8 cellular contexts compared by ENCODE assay signal in genomic region chr18:63317556-63317946, GRCh38. TPM values are rescaled to one million over a fixed set of nuclear protein-coding genes. Genes with fewer than 3 reads are reported as not detected.
DNase-seq lines count a peak whose midpoint lies in the region; ATAC-seq and TF ChIP-seq lines count a peak whose summit lies in the region.

No MANE protein-coding gene starts in this region.

- TF ChIP-seq EP300 in tibial nerve (IDR thresholded peaks at IDR 0.05) = no peak

- H3K4me3 ChIP-seq in mesodermal cell (ENCODE audit: extremely low read depth, insufficient read depth, low read length, poor library complexity, severe bottlenecking) = peak overlapping the region; percentile 61
- peak overlapping the region; percentile 79 to 94 (median 82) for H3K4me3 ChIP-seq in tibial nerve

- WGBS in mesodermal cell (ENCODE audit: insufficient coverage in 2 of 2), 2 experiments = 94 to 96% methylated on average over 8 to 9 of the region's 10 CpGs
- WGBS in tibial nerve, 2 donors = 14 to 42% methylated on average over 10 of the region's 10 CpGs

- POLR2A ChIA-PET in activated naive CD8-positive, alpha-beta T cell treated with anti-CD3 and anti-CD28 coated beads, Interleukin-2, amount 10 ng/mL, durations not matched to agents 7 days and 5 days (lab: Charles Lee) = interaction anchor here (0.8 to 3.9 kb wide), 23 partner anchors 9 to 301 kb away, joined by 3 to 124 read pairs (median 4); no protein-coding TSS in a partner anchor

- H3K36me3 ChIP-seq in mesodermal cell (ENCODE audit: control insufficient read depth, insufficient read depth, low read length) (no peaks in the 10 kb centered on the region), tibial nerve (no peaks in the 10 kb centered on the region)

- no peak for TF ChIP-seq POLR2A in tibial nerve (IDR thresholded peaks at IDR 0.05)

- no peaks in the 10 kb centered on the region for H3K27me3 ChIP-seq in tibial nerve

- TF ChIP-seq CTCF in tibial nerve (IDR thresholded peaks at IDR 0.05) = no peak

- H3K9me3 Mint-ChIP-seq in activated naive CD4-positive, alpha-beta T cell treated with anti-CD3 and anti-CD28 coated beads for 36 hours = no peaks in the 10 kb centered on the region
- no peaks in the 10 kb centered on the region for H3K9me3 Mint-ChIP-seq in activated naive CD8-positive, alpha-beta T cell treated with anti-CD3 and anti-CD28 coated beads, Interleukin-2, amount 10 ng/mL, durations not matched to agents 7 days and 5 days

- peak overlapping the region; percentile 98 for H3K4me3 Mint-ChIP-seq in activated naive CD4-positive, alpha-beta T cell treated with anti-CD3 and anti-CD28 coated beads for 36 hours
- H3K4me3 Mint-ChIP-seq in activated naive CD8-positive, alpha-beta T cell treated with anti-CD3 and anti-CD28 coated beads, Interleukin-2, amount 10 ng/mL, durations not matched to agents 7 days and 5 days = peak overlapping the region; percentile 93

- no peak for DNase-seq in activated naive CD4-positive, alpha-beta T cell treated with anti-CD3 and anti-CD28 coated beads for 36 hours
- DNase-seq in activated naive CD4-positive, alpha-beta T cell (lab: John Stamatoyannopoulos, UW) = no peak
- no peak for DNase-seq in activated naive CD8-positive, alpha-beta T cell treated with anti-CD3 and anti-CD28 coated beads, Interleukin-2, amount 10 ng/mL, durations not matched to agents 7 days and 5 days
- DNase-seq in tibial nerve (ENCODE audit: low spot score in 2 of 2) (no peak), hippocampal formation (lab: John Stamatoyannopoulos, UW) (no peak), LoVo (ENCODE audit: low spot score) (no peak), NCI-H226 (no peak)

- H3K27ac ChIP-seq in mesodermal cell (ENCODE audit: low read depth, low read length, severe bottlenecking) (no peak overlapping the region), tibial nerve (peak overlapping the region; percentile 89 to 96 (median 90))

- H3K4me1 ChIP-seq in mesodermal cell (ENCODE audit: control insufficient read depth, insufficient read depth, low read length, poor library complexity, severe bottlenecking) = peaks cover 3% of the 10 kb centered on the region
- peaks cover 0 to 59% (median 24%) of the 10 kb centered on the region in 4 donors for H3K4me1 ChIP-seq in tibial nerve

- ATAC-seq in activated naive CD8-positive, alpha-beta T cell treated with anti-CD3 and anti-CD28 coated beads, Interleukin-2, amount 10 ng/mL, durations not matched to agents 7 days and 5 days (ENCODE audit: low read depth) = no peak

- CTCF ChIA-PET in activated naive CD4-positive, alpha-beta T cell treated with anti-CD3 and anti-CD28 coated beads for 36 hours (lab: Charles Lee) = interaction anchor here (0.6 to 3.6 kb wide), 42 partner anchors 10 to 304 kb away, joined by 3 to 84 read pairs (median 5); no protein-coding TSS in a partner anchor

- H3K27me3 Mint-ChIP-seq in activated naive CD4-positive, alpha-beta T cell treated with anti-CD3 and anti-CD28 coated beads for 36 hours (ENCODE audit: low read depth) = no peaks in the 10 kb centered on the region
- no peaks in the 10 kb centered on the region for H3K27me3 Mint-ChIP-seq in activated naive CD8-positive, alpha-beta T cell treated with anti-CD3 and anti-CD28 coated beads, Interleukin-2, amount 10 ng/mL, durations not matched to agents 7 days and 5 days

- intact Hi-C loops in activated naive CD4-positive, alpha-beta T cell treated with anti-CD3 and anti-CD28 coated beads for 36 hours (cut with micrococcal nuclease) = loop anchor here (1.0 kb wide), 1 partner anchor 8 kb away; no protein-coding TSS in a partner anchor

- H3K27ac Mint-ChIP-seq in activated naive CD4-positive, alpha-beta T cell treated with anti-CD3 and anti-CD28 coated beads for 36 hours = peak overlapping the region; percentile 91
- H3K27ac Mint-ChIP-seq in activated naive CD8-positive, alpha-beta T cell treated with anti-CD3 and anti-CD28 coated beads, Interleukin-2, amount 10 ng/mL, durations not matched to agents 7 days and 5 days = peak overlapping the region; percentile 89

- peaks cover 35% of the 10 kb centered on the region for H3K36me3 Mint-ChIP-seq in activated naive CD4-positive, alpha-beta T cell treated with anti-CD3 and anti-CD28 coated beads for 36 hours (ENCODE audit: low read depth)
- H3K36me3 Mint-ChIP-seq in activated naive CD8-positive, alpha-beta T cell treated with anti-CD3 and anti-CD28 coated beads, Interleukin-2, amount 10 ng/mL, durations not matched to agents 7 days and 5 days = peaks cover 48% of the 10 kb centered on the region

- peaks cover 44% of the 10 kb centered on the region for H3K4me1 Mint-ChIP-seq in activated naive CD4-positive, alpha-beta T cell treated with anti-CD3 and anti-CD28 coated beads for 36 hours (ENCODE audit: low read depth)
- peaks cover 31% of the 10 kb centered on the region for H3K4me1 Mint-ChIP-seq in activated naive CD8-positive, alpha-beta T cell treated with anti-CD3 and anti-CD28 coated beads, Interleukin-2, amount 10 ng/mL, durations not matched to agents 7 days and 5 days

- H3K9me3 ChIP-seq in mesodermal cell (ENCODE audit: control insufficient read depth, low read length) = no peaks in the 10 kb centered on the region
- no peaks in the 10 kb centered on the region for H3K9me3 ChIP-seq in tibial nerve

RNA-seq across cellular contexts. Expression of gene BCL2, which starts 2.0 kb away (rescaled TPM):
- 10 to 100 TPM; 48.4 to 49.6 TPM for total RNA-seq in activated naive CD4-positive, alpha-beta T cell treated with anti-CD3 and anti-CD28 coated beads for 36 hours
- 100 to 1,000 TPM; 121 to 128 TPM for total RNA-seq in activated naive CD8-positive, alpha-beta T cell treated with anti-CD3 and anti-CD28 coated beads, Interleukin-2, amount 10 ng/mL, durations not matched to agents 7 days and 5 days
- polyA plus RNA-seq in mesodermal cell (2013, experiment 1 of 2) = 3.8 TPM
- 2.5 TPM for polyA plus RNA-seq in mesodermal cell (2013, experiment 2 of 2)
- 10 to 100 TPM; 54.7 to 79.1 (median 67.0) TPM for total RNA-seq in tibial nerve

RNA-seq across cellular contexts. Expression of gene KDSR, which starts 49.5 kb away (rescaled TPM):
- total RNA-seq in activated naive CD4-positive, alpha-beta T cell treated with anti-CD3 and anti-CD28 coated beads for 36 hours = 10 to 100 TPM; 75.2 to 81.5 TPM
- 10 to 100 TPM; 48.1 to 50.1 TPM for total RNA-seq in activated naive CD8-positive, alpha-beta T cell treated with anti-CD3 and anti-CD28 coated beads, Interleukin-2, amount 10 ng/mL, durations not matched to agents 7 days and 5 days
- polyA plus RNA-seq in mesodermal cell (2013, experiment 1 of 2) = 45.3 TPM
- polyA plus RNA-seq in mesodermal cell (2013, experiment 2 of 2) = 35.5 TPM
- total RNA-seq in tibial nerve = 10 to 100 TPM; 44.1 to 62.4 (median 54.8) TPM
